7 cellular contexts compared by ENCODE assay signal in the genomic region with DNA sequence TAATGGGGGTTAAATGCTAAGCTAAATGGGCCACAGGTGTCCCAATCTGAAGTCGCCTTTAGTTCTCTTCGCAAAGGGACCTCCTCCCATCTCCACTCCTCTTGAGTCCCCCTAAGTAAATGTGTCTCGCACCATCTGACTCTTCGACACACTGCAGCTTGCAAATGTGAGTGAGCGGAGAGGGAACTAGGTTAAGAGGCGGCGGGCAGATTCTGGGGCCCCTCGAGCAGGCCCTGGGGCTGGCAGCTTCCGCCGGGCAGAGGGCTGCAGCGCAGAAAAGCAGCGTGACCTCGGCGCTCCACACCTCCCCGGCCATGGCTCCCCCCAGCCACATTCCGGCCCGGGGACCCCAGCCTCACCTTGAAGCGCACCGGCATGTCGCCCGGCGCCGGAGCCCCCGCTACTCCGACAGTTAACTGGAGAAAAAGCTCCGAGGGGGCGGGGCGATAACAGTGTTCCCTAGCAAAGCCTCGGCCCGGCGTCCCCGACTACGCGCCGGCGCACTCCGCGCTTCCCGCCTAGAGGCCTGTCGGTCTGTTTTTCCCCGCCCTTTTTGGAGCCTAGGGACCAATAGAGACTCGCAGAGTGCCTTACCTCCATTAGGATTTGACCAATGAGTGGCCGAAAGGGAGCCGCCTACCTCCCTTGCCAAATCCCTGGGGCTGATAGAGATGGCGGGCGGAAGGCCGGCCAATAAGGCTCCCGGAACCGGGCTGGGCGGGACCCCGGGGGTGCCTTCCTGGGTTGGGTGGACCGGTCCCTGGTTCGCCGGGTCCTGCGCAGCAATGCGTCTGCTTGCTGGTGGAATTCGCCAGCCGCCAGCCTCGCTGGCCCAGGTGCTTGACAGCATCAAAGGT. TPM values are rescaled to one million over a fixed set of nuclear protein-coding genes. Genes with fewer than 3 reads are reported as not detected.
DNase-seq lines count a peak whose midpoint lies in the region; ATAC-seq, FAIRE-seq and TF ChIP-seq lines count a peak whose summit lies in the region.

Gene MDM1, minus strand, starts transcription at position 494 of the 857 bp plus-strand sequence. Its CDS starts 117 bp downstream, at position 377.

- in situ Hi-C loops in gastrocnemius medialis (cut with MboI; ENCODE audit: low sequenced_read_pairs in 4 of 4): no loop called here

- no CpG with 5 or more reads among the region's 59 CpGs for WGBS in iPS DF 6.9 (ENCODE audit: insufficient coverage, insufficient read length)

- H3K4me3 Mint-ChIP-seq in brain: peak within 1 kb of the TSS; percentile 89 to 93 (median 92)

- H3K9me3 Mint-ChIP-seq in brain: no peaks in the 10 kb centered on the region

- FAIRE-seq in TTC549 (lab: Jason Lieb, UNC): peak; percentile 93

- H3K36me3 ChIP-seq in iPS DF 6.9 (ENCODE audit: control insufficient read depth, insufficient read depth, low read length): no peaks in the 10 kb centered on the region
- H3K36me3 ChIP-seq in gastrocnemius medialis: no peaks in the 10 kb centered on the region

- H3K9me3 ChIP-seq in iPS DF 6.9 (ENCODE audit: control insufficient read depth, insufficient read depth, low read length) (no peaks in the 10 kb centered on the region), gastrocnemius medialis (no peaks in the 10 kb centered on the region)

- H3K4me1 Mint-ChIP-seq in brain: peaks cover 83% of the 10 kb centered on the region

- peak in 1 of 2 donors; percentile 33 for TF ChIP-seq POLR2A in gastrocnemius medialis (IDR thresholded peaks at IDR 0.05)

- H3K27me3 Mint-ChIP-seq in brain: peaks cover 3% of the 10 kb centered on the region

- H3K4me1 ChIP-seq in iPS DF 6.9 (ENCODE audit: control insufficient read depth, insufficient read depth, low read length) (peaks cover 2% of the 10 kb centered on the region; the same call in 1 of the 2 replicates), gastrocnemius medialis (peaks cover 0 to 8% of the 10 kb centered on the region in 2 donors)

- peak within 1 kb of the TSS; percentile 86 for H3K4me3 ChIP-seq in iPS DF 6.9 (ENCODE audit: low read length)
- H3K4me3 ChIP-seq in gastrocnemius medialis: peak within 1 kb of the TSS; percentile 71 to 87 (median 84)

- peak; percentile 95 for ATAC-seq in GM18520 (IDR thresholded peaks at IDR 0.05; ENCODE audit: unreplicated experiment)
- ATAC-seq in HG03064 (IDR thresholded peaks at IDR 0.05; ENCODE audit: low read depth, unreplicated experiment): peak; percentile 98
- peak; percentile 100 for ATAC-seq in gastrocnemius medialis

- no peaks in the 10 kb centered on the region for H3K36me3 Mint-ChIP-seq in brain

- H3K27me3 ChIP-seq in iPS DF 6.9 (ENCODE audit: control insufficient read depth, insufficient read depth, low read length) (no peaks in the 10 kb centered on the region), gastrocnemius medialis (no peaks in the 10 kb centered on the region)

- intact Hi-C loops in gastrocnemius medialis (cut with DNase I; ENCODE audit: low total_unique reads): loop anchor here (1.0 to 10.0 kb wide), 4 partner anchors 278 to 473 kb away; partner anchors contain the start of genes MDM2, NUP107, RAP1B and SLC35E3

- peak; percentile 99 for DNase-seq in NCI-H2107 treated with DMSO at 0.1 percent for 48 hours (lab: John Stamatoyannopoulos, UW; ENCODE audit: unreplicated experiment)
- DNase-seq in iPS DF 6.9 (ENCODE audit: low read depth, low spot score): peak; percentile 94
- DNase-seq in gastrocnemius medialis: peak; percentile 96 to 97

- TF ChIP-seq CTCF in brain (conservative IDR thresholded peaks at IDR 0.05): no peak
- peak in 1 of 5 experiments; percentile 6 for TF ChIP-seq CTCF in gastrocnemius medialis (IDR thresholded peaks at IDR 0.05 in 4 of 5, conservative IDR thresholded peaks at IDR 0.05 in 1 of 5)

- H3K27ac ChIP-seq in iPS DF 6.9 (ENCODE audit: low read length) (no peak within 1 kb of the TSS), gastrocnemius medialis (peak within 1 kb of the TSS; percentile 41 to 71 (median 69))

- peak within 1 kb of the TSS; percentile 60 to 84 (median 74) for H3K27ac Mint-ChIP-seq in brain

RNA-seq across cellular contexts. Expression of gene MDM1, which starts in this region (rescaled TPM):
- 19.3 TPM for polyA plus RNA-seq in brain (ENCODE audit: insufficient read depth, low read depth, low replicate concordance)
- total RNA-seq in gastrocnemius medialis: 1 to 10 TPM; 1.6 to 6.8 (median 3.4) TPM
